Comparison of ENCODE assay signal across 11 cellular contexts in genomic region chr6:22906091-22906549, GRCh38.
DNase-seq lines count a peak whose midpoint lies in the region; ATAC-seq, FAIRE-seq and TF ChIP-seq lines count a peak whose summit lies in the region.
"Had no signal": no experiment of that assay in that cellular context is flagged by ENCODE, and none has a peak within 500 bp of the region (broad histone marks: within the 10 kb centered on the region; RNA-seq: fewer than 3 reads in every experiment).

No MANE protein-coding gene starts in this region.

- no peaks in the 10 kb centered on the region for H4K20me1 ChIP-seq in mammary epithelial cell (ENCODE audit: insufficient read depth, low read length)

- WGBS in mammary epithelial cell (ENCODE audit: low coverage, missing lambda C conversion rate): 86% methylated on average over 3 of the region's 3 CpGs

- H3K4me1 ChIP-seq in ACC112 (ENCODE audit: control insufficient read depth, insufficient read depth, low read length, unreplicated experiment) (peaks cover 7% of the 10 kb centered on the region), mammary epithelial cell (ENCODE audit: insufficient read depth, low read length) (peaks cover 12% of the 10 kb centered on the region)

- H3K27me3 ChIP-seq in ACC112 (ENCODE audit: insufficient read depth, low read length): no peaks in the 10 kb centered on the region
- no peaks in the 10 kb centered on the region for H3K27me3 ChIP-seq in mammary epithelial cell (ENCODE audit: insufficient read depth, low read length)

- H3K4me3 ChIP-seq in ACC112 (ENCODE audit: low read depth, low read length): peak overlapping the region; percentile 23; the same call in 1 of the 2 replicates
- no peak overlapping the region for H3K4me3 ChIP-seq in mammary epithelial cell (replicated peaks in 1 of 3; ENCODE audit: insufficient read depth in 1 of 3, low read depth in 2 of 3, low read length in 3 of 3)

- H3K36me3 ChIP-seq in ACC112 (ENCODE audit: insufficient read depth, low read length) (no peaks in the 10 kb centered on the region), mammary epithelial cell (ENCODE audit: insufficient read depth, low read length) (no peaks in the 10 kb centered on the region)

- FAIRE-seq in HTR-8/SVneo (lab: Jason Lieb, UNC) (peak; percentile 97), frontal cortex (lab: Jason Lieb, UNC) (no peak)
- FAIRE-seq: colon had no signal

- no peaks in the 10 kb centered on the region for H3K9me3 ChIP-seq in mammary epithelial cell (replicated peaks; ENCODE audit: insufficient read depth, low read length)

- DNase-seq in HTR-8/SVneo (ENCODE audit: insufficient read length, low spot score): peak; percentile 51
- peak; percentile 42 for DNase-seq in mammary epithelial cell
- DNase-seq in islet precursor cell: peak; percentile 52
- no peak for DNase-seq in NK-92 treated with Interleukin-12 subunit alpha and Interleukin-12 subunit beta, amount 100 ng/mL, for 24 hours (lab: John Stamatoyannopoulos, UW)
- no peak for DNase-seq in stimulated activated CD8-positive, alpha-beta memory T cell treated with anti-CD3 and anti-CD28 coated beads, Interleukin-4, amount 100 ng/mL, for 48 hours
- no peak for DNase-seq in frontal cortex (ENCODE audit: low spot score in 2 of 2)
- DNase-seq: NCI-H1105 had no signal

- H3K79me2 ChIP-seq in ACC112 (ENCODE audit: control insufficient read depth, insufficient read depth, low read length, unreplicated experiment): no peaks in the 10 kb centered on the region
- H3K79me2 ChIP-seq in mammary epithelial cell (ENCODE audit: insufficient read depth, low read length): no peaks in the 10 kb centered on the region

- TF ChIP-seq CTCF in mammary epithelial cell (conservative IDR thresholded peaks at IDR 0.05 in 1 of 2, IDR thresholded peaks at IDR 0.05 in 1 of 2; ENCODE audit: extremely low read depth in 1 of 2, insufficient read depth in 1 of 2, low read depth in 1 of 2, low read length in 2 of 2): peak; percentile 30 to 52

- H3K9ac ChIP-seq in mammary epithelial cell (ENCODE audit: insufficient read depth, low read length): no peak overlapping the region

- CTCF ChIA-PET in mammary epithelial cell (lab: Charles Lee; ENCODE audit: low non-redundant PET): interaction anchor here (0.6 to 0.7 kb wide), 4 partner anchors 81 to 1438 kb away, joined by 3 to 18 read pairs (median 3); no protein-coding TSS in a partner anchor

- H3K27ac ChIP-seq in ACC112 (ENCODE audit: low read depth, low read length) (no peak overlapping the region), mammary epithelial cell (ENCODE audit: insufficient read depth, low read depth, low read length) (no peak overlapping the region)

- no peak for ATAC-seq in GM21576 (IDR thresholded peaks at IDR 0.05; ENCODE audit: unreplicated experiment)
- ATAC-seq: stimulated activated effector memory CD8-positive, alpha-beta T cell treated with anti-CD3 and anti-CD28 coated beads, Interleukin-12 subunit alpha, Interleukin-12 subunit beta, amount 100 ng/mL, for 72 hours had no signal

- no peak overlapping the region for H3K4me2 ChIP-seq in mammary epithelial cell (ENCODE audit: insufficient read depth, low read depth, low read length)

- dilution Hi-C loops in mammary epithelial cell (cut with HindIII; ENCODE audit: low sequenced_read_pairs): no loop called here

- in situ Hi-C loops in mammary epithelial cell (cut with MboI; ENCODE audit: low sequenced_read_pairs in 2 of 2): no loop called here

- BruUV-seq in mammary epithelial cell (replicated peaks; lab: Mats Ljungman, UMichigan): no TSS peak

- peak overlapping the region; percentile 66 for H2AFZ ChIP-seq in ACC112 (ENCODE audit: low read length, unreplicated experiment)
- no peak overlapping the region for H2AFZ ChIP-seq in mammary epithelial cell (ENCODE audit: low read depth, low read length)

- intact Hi-C loops in mammary epithelial cell (cut with micrococcal nuclease): loop anchor here (2.0 to 10.0 kb wide), 4 partner anchors 77 to 1311 kb away; partner anchors contain the start of gene SOX4

Comparison
In these comparisons a context has a peak if more than half of its experiments do, and no peak if none do; other contexts are left out.
1. DNase-seq: peak in HTR-8/SVneo (single experiment), mammary epithelial cell (single experiment) and islet precursor cell (single experiment); none in NK-92 treated with Interleukin-12 subunit alpha and Interleukin-12 subunit beta, amount 100 ng/mL, for 24 hours (single experiment), stimulated activated CD8-positive, alpha-beta memory T cell treated with anti-CD3 and anti-CD28 coated beads, Interleukin-4, amount 100 ng/mL, for 48 hours (single experiment) and frontal cortex (0 of 2).